Comparison of ENCODE assay signal across 10 cellular contexts in genomic region chr3:72375237-72376154, GRCh38.
DNase-seq lines count a peak whose midpoint lies in the region; ATAC-seq, FAIRE-seq and TF ChIP-seq lines count a peak whose summit lies in the region.
"Had no signal": no experiment of that assay in that cellular context is flagged by ENCODE, and none has a peak within 500 bp of the region (broad histone marks: within the 10 kb centered on the region; RNA-seq: fewer than 3 reads in every experiment).

No MANE protein-coding gene starts in this region.

- no peaks in the 10 kb centered on the region for H3K36me3 Mint-ChIP-seq in natural killer cell

- no peak for TF ChIP-seq CTCF in natural killer cell (IDR thresholded peaks at IDR 0.05)
- TF ChIP-seq CTCF in foreskin keratinocyte (conservative IDR thresholded peaks at IDR 0.05), result no peak

- no peak overlapping the region for H3K27ac ChIP-seq in foreskin keratinocyte

- no peaks in the 10 kb centered on the region for H3K27me3 Mint-ChIP-seq in natural killer cell (ENCODE audit: low read depth in 2 of 2)

- DNase-seq in GM12891 (ENCODE audit: insufficient read length, low spot score) (peak; percentile 16), natural killer cell (no peak), RKO (ENCODE audit: low spot score) (no peak), CD1c-positive myeloid dendritic cell (ENCODE audit: extremely low spot score) (no peak), foreskin keratinocyte (no peak), GM19238 (ENCODE audit: insufficient read length, low spot score) (no peak)
- peak; percentile 36 to 45 for DNase-seq in activated CD4-positive, alpha-beta T cell treated with anti-CD3 and anti-CD28 coated beads, Interleukin-2, amount 50 U/mL, for 4 hours
- DNase-seq: DMS53, NCI-H2029 had no signal

- no peak for TF ChIP-seq POLR2A in GM12891 (IDR thresholded peaks at IDR 0.05; ENCODE audit: low read depth, low read length)

- H3K27me3 ChIP-seq in foreskin keratinocyte, result no peaks in the 10 kb centered on the region

- peak overlapping the region; percentile 34 to 54 for H3K27ac Mint-ChIP-seq in natural killer cell

- H3K4me3 Mint-ChIP-seq in natural killer cell, result peak overlapping the region; percentile 59

- ATAC-seq in HG02852 (IDR thresholded peaks at IDR 0.05; ENCODE audit: unreplicated experiment) (peak; percentile 77), natural killer cell (peak; percentile 65 to 86 (median 78)), foreskin keratinocyte (no peak)

- H3K4me1 ChIP-seq in foreskin keratinocyte, result no peaks in the 10 kb centered on the region

- H3K4me1 Mint-ChIP-seq in natural killer cell, result peaks cover 41 to 44% of the 10 kb centered on the region in 2 donors

- peak; percentile 77 for FAIRE-seq in GM12891 (lab: Jason Lieb, UNC)

- H3K9me3 Mint-ChIP-seq in natural killer cell, result no peaks in the 10 kb centered on the region

- intact Hi-C loops in natural killer cell (cut with micrococcal nuclease), result loop anchor here (5.0 kb wide), 1 partner anchor 72 kb away; the partner anchor contains the start of gene RYBP

TF ChIP-seq in GM12891, 5 proteins besides CTCF, POLR2A, EP300 and RAD21:
- TF ChIP-seq TAF1 (IDR thresholded peaks at IDR 0.05; ENCODE audit: low read depth, low read length), result no peak
- TF ChIP-seq POU2F2 (IDR thresholded peaks at IDR 0.05; ENCODE audit: low read depth, low read length), result 0 out of 2 replicates have a peak, but pooled peaks have one; percentile 20

Comparison
In these comparisons a context has a peak if more than half of its experiments do, and no peak if none do; other contexts are left out.
1. DNase-seq: peak in GM12891 (single experiment) and activated CD4-positive, alpha-beta T cell treated with anti-CD3 and anti-CD28 coated beads, Interleukin-2, amount 50 U/mL, for 4 hours (2 of 2); none in natural killer cell (single experiment), RKO (single experiment), CD1c-positive myeloid dendritic cell (single experiment), foreskin keratinocyte (0 of 2) and GM19238 (single experiment).